ENCODE assay signal across 8 cellular contexts in genomic region chr20:19758888-19759331, GRCh38. TPM values are rescaled to one million over a fixed set of nuclear protein-coding genes. Genes with fewer than 3 reads are reported as not detected.
A peak's percentile ranks its signal among the peaks of the same experiment; 100 is the strongest.
DNase-seq lines count a peak whose midpoint lies in the region; ATAC-seq, FAIRE-seq and TF ChIP-seq lines count a peak whose summit lies in the region.

No MANE protein-coding gene starts in this region.

- H3K79me1 ChIP-seq in IMR-90 (ENCODE audit: low read depth in 1 of 2, low read length in 2 of 2) = peaks cover 7 to 57% of the 10 kb centered on the region in 2 experiments; a peak in 3 of 4 replicates

- DNase-seq in IMR-90 = no peak
- DNase-seq in GM12878 (ENCODE audit: low read depth, low spot score) = no peak
- DNase-seq in skeletal muscle cell (ENCODE audit: low read depth) = no peak

- H3K4me2 ChIP-seq in IMR-90 (ENCODE audit: low read depth, low read length) = peak overlapping the region; percentile 69
- H3K4me2 ChIP-seq in GM12878 (ENCODE audit: control insufficient read depth, insufficient read depth) = no peak overlapping the region

- H3K56ac ChIP-seq in IMR-90 (ENCODE audit: extremely low read depth, insufficient read depth, low read length) = peak overlapping the region; percentile 80; the same call in 1 of the 2 replicates

- peak overlapping the region; percentile 96 for H3K4ac ChIP-seq in IMR-90 (ENCODE audit: low read depth, low read length)

- TF ChIP-seq RAD21 in IMR-90 (IDR thresholded peaks at IDR 0.05; ENCODE audit: low read length) = no peak
- no peak for TF ChIP-seq RAD21 in GM12878 (IDR thresholded peaks at IDR 0.05; ENCODE audit: insufficient read depth, low read depth, low read length)

- TF ChIP-seq POLR2A in IMR-90 (IDR thresholded peaks at IDR 0.05; ENCODE audit: low read depth, low read length) (no peak), GM12878 (IDR thresholded peaks at IDR 0.05; ENCODE audit: low read depth, low read length) (no peak)

- peaks cover 12% of the 10 kb centered on the region for H3K9me1 ChIP-seq in IMR-90 (ENCODE audit: insufficient read depth, low read length)

- peak overlapping the region; percentile 35 for H2BK120ac ChIP-seq in IMR-90 (ENCODE audit: low read depth, low read length)

- SMC1A ChIA-PET in GM12878 (lab: Charles Lee; ENCODE audit: uncharacterized antibody, unreplicated experiment) = interaction anchor here (0.9 to 2.7 kb wide), 6 partner anchors 8 to 45 kb away, joined by 3 to 10 read pairs (median 3); no protein-coding TSS in a partner anchor

- peak overlapping the region; percentile 97; the same call in 1 of the 2 replicates for H2AK5ac ChIP-seq in IMR-90 (ENCODE audit: low read depth, low read length)

- H3K4me1 ChIP-seq in IMR-90 (ENCODE audit: control insufficient read depth, insufficient read depth, low read length) (peaks cover 8% of the 10 kb centered on the region), GM12878 (ENCODE audit: control insufficient read depth, insufficient read depth, low read length) (no peaks in the 10 kb centered on the region), iPS-18a (ENCODE audit: control insufficient read depth, low read depth, low read length) (peaks cover 5% of the 10 kb centered on the region)

- H4K20me1 ChIP-seq in IMR-90 (ENCODE audit: insufficient read depth, low read length) (no peaks in the 10 kb centered on the region; the same call in 1 of the 2 replicates), GM12878 (ENCODE audit: control insufficient read depth, insufficient read depth) (no peaks in the 10 kb centered on the region)

- peak overlapping the region; percentile 84 for H4K91ac ChIP-seq in IMR-90 (ENCODE audit: insufficient read depth, low read depth, low read length)

- H3K9ac ChIP-seq in IMR-90 (ENCODE audit: low read depth, low read length) (peak overlapping the region; percentile 89), GM12878 (ENCODE audit: control insufficient read depth, insufficient read depth, low read length) (no peak overlapping the region), iPS-18a (ENCODE audit: low read length) (no peak overlapping the region)

- peak overlapping the region; percentile 22; the same call in 1 of the 3 replicates for H2BK15ac ChIP-seq in IMR-90 (ENCODE audit: low read depth, low read length)

- H3K9me3 ChIP-seq in IMR-90 (ENCODE audit: control insufficient read depth, insufficient read depth, low read length) (no peaks in the 10 kb centered on the region), GM12878 (replicated peaks; ENCODE audit: control insufficient read depth, insufficient read depth, low read length) (no peaks in the 10 kb centered on the region), iPS-18a (ENCODE audit: control insufficient read depth, low read depth, low read length) (no peaks in the 10 kb centered on the region)

- H2BK5ac ChIP-seq in IMR-90 (ENCODE audit: low read depth, low read length, poor library complexity, severe bottlenecking) = peak overlapping the region; percentile 41

- no peaks in the 10 kb centered on the region for H3K27me3 ChIP-seq in IMR-90 (ENCODE audit: control insufficient read depth, insufficient read depth, low read length)
- H3K27me3 ChIP-seq in GM12878 (replicated peaks in 1 of 2; ENCODE audit: control insufficient read depth in 2 of 2, insufficient read depth in 2 of 2, low read length in 1 of 2) = peaks cover 12 to 15% of the 10 kb centered on the region in 2 experiments
- peaks cover 35% of the 10 kb centered on the region for H3K27me3 ChIP-seq in iPS-18a (ENCODE audit: control insufficient read depth, insufficient read depth, low read length)

- peak overlapping the region; percentile 61 for H3K14ac ChIP-seq in IMR-90 (replicated peaks; ENCODE audit: low read depth, low read length)

- 13% methylated on average over 18 of the region's 28 CpGs; no CpG with 5 or more reads in 1 of the 2 experiments for WGBS in IMR-90 (ENCODE audit: extremely low coverage in 2 of 2, insufficient read length in 1 of 2), 2 experiments
- WGBS in GM12878 (ENCODE audit: insufficient coverage, insufficient replicate concordance, low lambda C conversion rate, missing lambda C conversion rate) = 2% methylated on average over 25 of the region's 28 CpGs

- peak overlapping the region; percentile 79 for H2AK9ac ChIP-seq in IMR-90 (replicated peaks; ENCODE audit: low read depth, low read length, poor library complexity)

- peak overlapping the region; percentile 91; the same call in 1 of the 2 replicates for H3K23ac ChIP-seq in IMR-90 (ENCODE audit: low read depth, low read length)

- H3K79me2 ChIP-seq in GM12878 (ENCODE audit: control insufficient read depth, insufficient read depth, low read length) = no peaks in the 10 kb centered on the region

- peak overlapping the region; percentile 92 for H2AFZ ChIP-seq in IMR-90 (replicated peaks; ENCODE audit: low read length, poor library complexity)
- H2AFZ ChIP-seq in GM12878 (ENCODE audit: control insufficient read depth, low read depth, low read length) = no peak overlapping the region

- TF ChIP-seq CTCF in IMR-90 (conservative IDR thresholded peaks at IDR 0.05; ENCODE audit: low read depth, low read length) = no peak
- no peak for TF ChIP-seq CTCF in GM12878 (IDR thresholded peaks at IDR 0.05 in 2 of 3, conservative IDR thresholded peaks at IDR 0.05 in 1 of 3; ENCODE audit: control insufficient read depth in 2 of 3, extremely low read depth in 1 of 3, insufficient read depth in 1 of 3, low read depth in 3 of 3, low read length in 3 of 3)

- H4K8ac ChIP-seq in IMR-90 (ENCODE audit: low read depth in 2 of 2, low read length in 2 of 2) = peak overlapping the region; percentile 62 to 79; a peak in 2 of 4 replicates

- BruUV-seq in IMR-90 (replicated peaks; lab: Mats Ljungman, UMichigan) (no TSS peak), GM12878 (replicated peaks; lab: Mats Ljungman, UMichigan) (no TSS peak)

- no peak for ATAC-seq in IMR-90 (ENCODE audit: low read depth)
- ATAC-seq in GM12878 = peak; percentile 55
- no peak for ATAC-seq in HG02885 (IDR thresholded peaks at IDR 0.05; ENCODE audit: poor library complexity, unreplicated experiment)
- ATAC-seq in GM19023 (IDR thresholded peaks at IDR 0.05; ENCODE audit: unreplicated experiment) = no peak
- ATAC-seq in HG03139 (IDR thresholded peaks at IDR 0.05; ENCODE audit: unreplicated experiment) = no peak
- no peak for ATAC-seq in HG02588 (IDR thresholded peaks at IDR 0.05; ENCODE audit: unreplicated experiment)

- H3K36me3 ChIP-seq in IMR-90 (ENCODE audit: control insufficient read depth, insufficient read depth, low read length) = peaks cover 2% of the 10 kb centered on the region; the same call in 1 of the 2 replicates
- H3K36me3 ChIP-seq in GM12878 (ENCODE audit: control insufficient read depth in 2 of 2, insufficient read depth in 2 of 2, low read length in 1 of 2) = no peaks in the 10 kb centered on the region
- no peaks in the 10 kb centered on the region for H3K36me3 ChIP-seq in iPS-18a (ENCODE audit: control insufficient read depth, low read depth, low read length)

- dilution Hi-C loops in IMR-90 (cut with HindIII; ENCODE audit: low sequenced_read_pairs, unreplicated experiment) = no loop called here

- H3K4me3 ChIP-seq in IMR-90 (ENCODE audit: insufficient read depth, low read depth, low read length) (peak overlapping the region; percentile 72), GM12878 (no peak overlapping the region), iPS-18a (ENCODE audit: low read length) (peak overlapping the region; percentile 80), skeletal muscle cell (ENCODE audit: low read depth, low read length) (peak overlapping the region; percentile 84)

- no peak for FAIRE-seq in GM12878 (lab: Jason Lieb, UNC)

- H2BK20ac ChIP-seq in IMR-90 (ENCODE audit: low read depth, low read length) = peak overlapping the region; percentile 11; the same call in 1 of the 2 replicates

- H3K27ac ChIP-seq in IMR-90 (ENCODE audit: insufficient read depth, low read length) (peak overlapping the region; percentile 78), GM12878 (ENCODE audit: control insufficient read depth, insufficient read depth) (no peak overlapping the region), iPS-18a (ENCODE audit: low read length) (no peak overlapping the region)

- POLR2A ChIA-PET in IMR-90 (lab: Charles Lee; ENCODE audit: unreplicated experiment) (no interaction called here), GM12878 (lab: Charles Lee) (interaction anchor here (0.5 to 1.8 kb wide), 3 partner anchors 10 to 50 kb away, joined by 3 to 4 read pairs (median 4); no protein-coding TSS in a partner anchor)

- CTCF ChIA-PET in IMR-90 (lab: Yijun Ruan, JAX) = interaction anchor here (0.7 kb wide), 1 partner anchor 22 kb away, joined by 3 read pairs; no protein-coding TSS in a partner anchor
- CTCF ChIA-PET in GM12878 (lab: Yijun Ruan, JAX) = interaction anchor here (1.4 to 1.7 kb wide), 2 partner anchors 21 to 22 kb away, joined by 4 to 5 read pairs; no protein-coding TSS in a partner anchor

- intact Hi-C loops in IMR-90 (cut with micrococcal nuclease) (loop anchor here (5.0 kb wide), 1 partner anchor 67 kb away; no protein-coding TSS in a partner anchor), GM12878 (cut with micrococcal nuclease; ENCODE audit: unreplicated experiment) (no loop called here)

- in situ Hi-C loops in IMR-90 (cut with MboI; ENCODE audit: low sequenced_read_pairs) (no loop called here), GM12878 (cut with MboI) (no loop called here)

- TF ChIP-seq EP300 in GM12878 (IDR thresholded peaks at IDR 0.05; ENCODE audit: borderline replicate concordance in 1 of 2, control insufficient read depth in 1 of 2, low read depth in 2 of 2, low read length in 2 of 2) = no peak

- RAD21 ChIA-PET in GM12878 (lab: Charles Lee; ENCODE audit: unreplicated experiment) = interaction anchor here (0.7 to 2.5 kb wide), 6 partner anchors 12 to 69 kb away, joined by 3 to 13 read pairs (median 5); no protein-coding TSS in a partner anchor

- H4K5ac ChIP-seq in IMR-90 (ENCODE audit: low read depth, low read length) = peak overlapping the region; percentile 75

- H3K18ac ChIP-seq in IMR-90 (ENCODE audit: low read depth, low read length) = peak overlapping the region; percentile 88

RNA-seq across cellular contexts. Expression of gene RIN2, which starts 0.9 kb away (rescaled TPM):
- total RNA-seq in IMR-90 (2012; rRNA removed) (61.4 and 72.2 TPM in 2 replicates), GM12878 (2014; rRNA removed) (7.2 and 8.0 TPM in 2 replicates), GM12878 (2014; rRNA removed; fragmentation: Illumina TruSeq; extraction: Trizol) (5.1 and 5.4 TPM in 2 replicates), GM12878 (2021) (8.5 and 10.7 TPM in 2 replicates)
- polyA plus RNA-seq in IMR-90 (2012; rRNA removed) (16.1 and 16.8 TPM in 2 replicates), GM12878 (2011; rRNA removed) (0.68 and 0.75 TPM in 2 replicates), GM12878 (2014; fragmentation: Illumina TruSeq; extraction: Trizol) (3.2 and 4.1 TPM in 2 replicates), GM12878 (2014; fragmentation: Nextera tagmentation; extraction: Ambion mirVana) (1 to 10 TPM; 3.6 to 5.5 TPM), GM12878 (2014; rRNA removed) (2.9 and 3.4 TPM in 2 replicates), GM12878 (2016; fragmentation: Nextera tagmentation; extraction: Ambion mirVana) (1 to 10 TPM; 4.4 to 4.6 TPM)
- 7.9 and 9.9 TPM in 2 replicates for polyA plus RNA-seq in IMR-90 (2012; cell fraction: cytosol; rRNA removed)
- polyA plus RNA-seq in IMR-90 (2012; cell fraction: nucleus; rRNA removed; ENCODE audit: low replicate concordance) = 14.3 and 33.4 TPM in 2 replicates
- 1.3 and 2.0 TPM in 2 replicates for total RNA-seq in GM12878 (2013; cell fraction: nucleolus; rRNA removed)
- polyA plus RNA-seq in GM12878 (2011; ENCODE audit: low read depth) = not detected
- 0.28 and 0.46 TPM in 2 replicates for polyA plus RNA-seq in GM12878 (2011; cell fraction: cytosol; rRNA removed)
- 0.54 and 0.90 TPM in 2 replicates for polyA plus RNA-seq in GM12878 (2011; cell fraction: nucleus; rRNA removed)
- polyA plus RNA-seq in GM12878 (2012) = 0.04 and 0.15 TPM in 2 replicates
- polyA minus RNA-seq in GM12878 (2011; rRNA and poly(A)+ RNA removed) = 1.5 and 2.5 TPM in 2 replicates
- polyA minus RNA-seq in GM12878 (2011; cell fraction: cytosol; rRNA and poly(A)+ RNA removed) = 0.62 TPM in 1 of 2 replicates, not detected in the other
- 0.73 and 1.4 TPM in 2 replicates for polyA minus RNA-seq in GM12878 (2011; cell fraction: nucleus; rRNA and poly(A)+ RNA removed)
